ENCODE assay signal across 1 cellular context in the genomic region with DNA sequence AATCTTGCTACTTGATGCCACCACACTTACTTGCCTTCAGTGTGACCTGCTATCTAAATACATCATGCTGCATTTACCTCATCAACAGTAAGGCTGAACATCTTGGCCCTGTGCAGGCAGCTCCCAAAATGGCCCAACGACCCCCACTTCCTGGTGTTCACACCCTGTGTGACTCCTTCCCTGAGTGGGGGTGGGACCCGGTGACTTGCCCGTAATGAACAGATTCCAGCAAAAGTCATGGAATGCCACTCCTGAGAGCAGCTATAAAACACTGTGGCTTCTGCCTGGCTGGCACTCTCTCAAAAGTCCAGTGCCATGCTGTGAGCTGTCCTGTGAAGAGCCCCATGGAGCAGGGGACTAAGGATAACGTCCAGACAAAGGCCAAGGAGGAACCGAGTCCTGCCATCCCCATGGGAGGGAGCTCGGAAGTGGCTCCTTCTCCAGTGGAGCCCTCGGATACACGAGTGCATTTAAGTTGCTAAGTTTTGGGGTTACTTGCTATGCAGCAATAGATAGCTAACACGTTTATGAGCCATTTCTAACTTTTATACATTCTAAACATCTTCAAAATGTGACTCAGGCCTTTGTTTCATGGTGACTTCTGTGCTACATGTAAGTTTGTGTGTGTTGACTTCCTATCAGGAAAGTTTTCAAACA.
TF ChIP-seq lines count a peak whose summit lies in the region.

No MANE protein-coding gene starts in this region.

TF ChIP-seq in IMR-90, 13 proteins besides CTCF, POLR2A, EP300 and RAD21 (continued from another document):
- TF ChIP-seq CHD1 (IDR thresholded peaks at IDR 0.05; ENCODE audit: low read depth, low read length), result no peak
- TF ChIP-seq MAFK (IDR thresholded peaks at IDR 0.05; ENCODE audit: low read depth, low read length), result no peak
- TF ChIP-seq MAZ (IDR thresholded peaks at IDR 0.05; ENCODE audit: borderline replicate concordance, low read depth, low read length), result no peak
- TF ChIP-seq BHLHE40 (IDR thresholded peaks at IDR 0.05; ENCODE audit: low read depth, low read length), result no peak
- TF ChIP-seq, protein P1, sequence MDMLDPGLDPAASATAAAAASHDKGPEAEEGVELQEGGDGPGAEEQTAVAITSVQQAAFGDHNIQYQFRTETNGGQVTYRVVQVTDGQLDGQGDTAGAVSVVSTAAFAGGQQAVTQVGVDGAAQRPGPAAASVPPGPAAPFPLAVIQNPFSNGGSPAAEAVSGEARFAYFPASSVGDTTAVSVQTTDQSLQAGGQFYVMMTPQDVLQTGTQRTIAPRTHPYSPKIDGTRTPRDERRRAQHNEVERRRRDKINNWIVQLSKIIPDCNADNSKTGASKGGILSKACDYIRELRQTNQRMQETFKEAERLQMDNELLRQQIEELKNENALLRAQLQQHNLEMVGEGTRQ (IDR thresholded peaks at IDR 0.05; ENCODE audit: low read depth, low read length), result no peak
- no peak for TF ChIP-seq SMC3 (IDR thresholded peaks at IDR 0.05; ENCODE audit: low read depth, low read length)
- TF ChIP-seq, protein P2, sequence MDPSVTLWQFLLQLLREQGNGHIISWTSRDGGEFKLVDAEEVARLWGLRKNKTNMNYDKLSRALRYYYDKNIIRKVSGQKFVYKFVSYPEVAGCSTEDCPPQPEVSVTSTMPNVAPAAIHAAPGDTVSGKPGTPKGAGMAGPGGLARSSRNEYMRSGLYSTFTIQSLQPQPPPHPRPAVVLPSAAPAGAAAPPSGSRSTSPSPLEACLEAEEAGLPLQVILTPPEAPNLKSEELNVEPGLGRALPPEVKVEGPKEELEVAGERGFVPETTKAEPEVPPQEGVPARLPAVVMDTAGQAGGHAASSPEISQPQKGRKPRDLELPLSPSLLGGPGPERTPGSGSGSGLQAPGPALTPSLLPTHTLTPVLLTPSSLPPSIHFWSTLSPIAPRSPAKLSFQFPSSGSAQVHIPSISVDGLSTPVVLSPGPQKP (IDR thresholded peaks at IDR 0.05; ENCODE audit: borderline replicate concordance, low read depth, low read length), result no peak
- no peak for TF ChIP-seq RCOR1 (IDR thresholded peaks at IDR 0.05; ENCODE audit: insufficient replicate concordance, low read length)
- no peak for TF ChIP-seq RFX5 (IDR thresholded peaks at IDR 0.05; ENCODE audit: low read depth, low read length)
- TF ChIP-seq FOS (IDR thresholded peaks at IDR 0.05; ENCODE audit: low read depth, low read length), result no peak
- no peak for TF ChIP-seq MXI1 (IDR thresholded peaks at IDR 0.05; ENCODE audit: borderline replicate concordance, low read depth, low read length)
